In genomic region chr5:84861306-84861705, GRCh38 we compare ENCODE assay signal across 25 cellular contexts.
DNase-seq lines count a peak whose midpoint lies in the region; ATAC-seq and TF ChIP-seq lines count a peak whose summit lies in the region.
"Had no signal": no experiment of that assay in that cellular context is flagged by ENCODE, and none has a peak within 500 bp of the region (broad histone marks: within the 10 kb centered on the region; RNA-seq: fewer than 3 reads in every experiment).

No MANE protein-coding gene starts in this region.

- no peak overlapping the region for H2AK9ac ChIP-seq in IMR-90 (replicated peaks; ENCODE audit: low read depth, low read length, poor library complexity)

- no peaks in the 10 kb centered on the region for H3K36me3 Mint-ChIP-seq in naive thymus-derived CD8-positive, alpha-beta T cell
- H3K36me3 Mint-ChIP-seq: CD4-positive, alpha-beta memory T cell had no signal

- H3K9me3 ChIP-seq in IMR-90 (ENCODE audit: control insufficient read depth, insufficient read depth, low read length) = no peaks in the 10 kb centered on the region
- H3K9me3 ChIP-seq: A549, Caco-2, MG63, SJSA1 had no signal

- no peak overlapping the region for H4K8ac ChIP-seq in IMR-90 (ENCODE audit: low read depth in 2 of 2, low read length in 2 of 2)

- CTCF ChIA-PET in IMR-90 (lab: Yijun Ruan, JAX) = no interaction called here

- no peaks in the 10 kb centered on the region for H3K9me1 ChIP-seq in IMR-90 (ENCODE audit: insufficient read depth, low read length)

- no peaks in the 10 kb centered on the region for H3K36me3 ChIP-seq in IMR-90 (ENCODE audit: control insufficient read depth, insufficient read depth, low read length)
- H3K36me3 ChIP-seq: MG63, SJSA1 had no signal

- intact Hi-C loops in IMR-90 (cut with micrococcal nuclease) = no loop called here

- no peak overlapping the region for H2BK20ac ChIP-seq in IMR-90 (ENCODE audit: low read depth, low read length)

- no peak overlapping the region for H2AFZ ChIP-seq in IMR-90 (replicated peaks; ENCODE audit: low read length, poor library complexity)

- no peak overlapping the region for H3K23ac ChIP-seq in IMR-90 (ENCODE audit: low read depth, low read length)

- H3K4me2 ChIP-seq in IMR-90 (ENCODE audit: low read depth, low read length) = no peak overlapping the region
- H3K4me2 ChIP-seq: A549 had no signal

- no peak overlapping the region for H3K9ac ChIP-seq in IMR-90 (ENCODE audit: low read depth, low read length)

- TF ChIP-seq RAD21 in IMR-90 (IDR thresholded peaks at IDR 0.05; ENCODE audit: low read length) = no peak

- no peak overlapping the region for H4K5ac ChIP-seq in IMR-90 (ENCODE audit: low read depth, low read length)

- DNase-seq in IMR-90 (peak; percentile 7), amniotic epithelial cell (ENCODE audit: low read depth) (peak; percentile 53), choroid plexus epithelial cell (ENCODE audit: low read depth) (peak; percentile 8), NCI-H524 treated with DMSO at 0.1 percent for 48 hours (lab: John Stamatoyannopoulos, UW) (no peak), AML-193 (lab: John Stamatoyannopoulos, UW) (no peak)
- DNase-seq in naive thymus-derived CD8-positive, alpha-beta T cell = no peak
- DNase-seq: C1 segment of cervical spinal cord; Caco-2; CD4-positive, alpha-beta memory T cell; EL; GDM1; GOT3; HCEC 1CT; Kasumi-1; MG63; NCI-H1105 treated with DMSO at 0.1 percent for 48 hours; NCI-H146; NCI-H1930; NCI-H69; Right ventricle myocardium superior; RPMI8226 had no signal

- no peak overlapping the region for H3K4me3 Mint-ChIP-seq in naive thymus-derived CD8-positive, alpha-beta T cell
- H3K4me3 Mint-ChIP-seq: CD4-positive, alpha-beta memory T cell had no signal

- no peaks in the 10 kb centered on the region for H4K20me1 ChIP-seq in IMR-90 (ENCODE audit: insufficient read depth, low read length)

- H2BK120ac ChIP-seq in IMR-90 (ENCODE audit: low read depth, low read length) = no peak overlapping the region

- H3K9me3 Mint-ChIP-seq in naive thymus-derived CD8-positive, alpha-beta T cell = peaks cover 0 to 22% (median 10%) of the 10 kb centered on the region in 9 donors

- H3K4ac ChIP-seq in IMR-90 (ENCODE audit: low read depth, low read length) = no peak overlapping the region

- no peak overlapping the region for H3K56ac ChIP-seq in IMR-90 (ENCODE audit: extremely low read depth, insufficient read depth, low read length)

- H3K18ac ChIP-seq in IMR-90 (ENCODE audit: low read depth, low read length) = no peak overlapping the region

- no peak for TF ChIP-seq CTCF in IMR-90 (conservative IDR thresholded peaks at IDR 0.05; ENCODE audit: low read depth, low read length)
- no peak for TF ChIP-seq CTCF in choroid plexus epithelial cell (conservative IDR thresholded peaks at IDR 0.05; ENCODE audit: low read depth, low read length)

- no peak overlapping the region for H3K27ac ChIP-seq in IMR-90 (ENCODE audit: insufficient read depth, low read length)
- H3K27ac ChIP-seq: A549, SJSA1 had no signal

- H3K14ac ChIP-seq in IMR-90 (replicated peaks; ENCODE audit: low read depth, low read length) = no peak overlapping the region

- no peaks in the 10 kb centered on the region for H3K4me1 Mint-ChIP-seq in naive thymus-derived CD8-positive, alpha-beta T cell
- H3K4me1 Mint-ChIP-seq: CD4-positive, alpha-beta memory T cell had no signal

- BruUV-seq in IMR-90 (replicated peaks; lab: Mats Ljungman, UMichigan) = no TSS peak

- no peak overlapping the region for H2AK5ac ChIP-seq in IMR-90 (ENCODE audit: low read depth, low read length)

- H3K27ac Mint-ChIP-seq in naive thymus-derived CD8-positive, alpha-beta T cell = no peak overlapping the region
- H3K27ac Mint-ChIP-seq: CD4-positive, alpha-beta memory T cell had no signal

- no peak overlapping the region for H4K91ac ChIP-seq in IMR-90 (ENCODE audit: insufficient read depth, low read depth, low read length)

- ATAC-seq in IMR-90 (ENCODE audit: low read depth) (no peak; the same call in 1 of the 2 replicates), GM18907 (IDR thresholded peaks at IDR 0.05; ENCODE audit: unreplicated experiment) (no peak)
- ATAC-seq in naive thymus-derived CD8-positive, alpha-beta T cell = no peak
- ATAC-seq: A549, GM12878 had no signal

- no peak overlapping the region for H2BK5ac ChIP-seq in IMR-90 (ENCODE audit: low read depth, low read length, poor library complexity, severe bottlenecking)

- no peak overlapping the region for H3K4me3 ChIP-seq in IMR-90 (ENCODE audit: insufficient read depth, low read depth, low read length)
- no peak overlapping the region for H3K4me3 ChIP-seq in choroid plexus epithelial cell (ENCODE audit: low read depth, low read length)
- H3K4me3 ChIP-seq: A549, GM12878, MG63, SJSA1 had no signal

- no peaks in the 10 kb centered on the region for H3K79me1 ChIP-seq in IMR-90 (ENCODE audit: low read depth in 1 of 2, low read length in 2 of 2)

- TF ChIP-seq POLR2A in IMR-90 (IDR thresholded peaks at IDR 0.05; ENCODE audit: low read depth, low read length) = no peak

- dilution Hi-C loops in IMR-90 (cut with HindIII; ENCODE audit: low sequenced_read_pairs, unreplicated experiment) = no loop called here

- H3K4me1 ChIP-seq in IMR-90 (ENCODE audit: control insufficient read depth, insufficient read depth, low read length) = no peaks in the 10 kb centered on the region
- H3K4me1 ChIP-seq: A549, SJSA1 had no signal

- no peaks in the 10 kb centered on the region for H3K27me3 Mint-ChIP-seq in naive thymus-derived CD8-positive, alpha-beta T cell
- H3K27me3 Mint-ChIP-seq: CD4-positive, alpha-beta memory T cell had no signal

- WGBS in IMR-90 (ENCODE audit: extremely low coverage in 2 of 2, insufficient read length in 1 of 2), 2 experiments = no CpG with 5 or more reads among the region's 2 CpGs

- POLR2A ChIA-PET in IMR-90 (lab: Charles Lee; ENCODE audit: unreplicated experiment) = no interaction called here
- POLR2A ChIA-PET in naive thymus-derived CD8-positive, alpha-beta T cell (lab: Charles Lee) = no interaction called here

- no peaks in the 10 kb centered on the region for H3K27me3 ChIP-seq in IMR-90 (ENCODE audit: control insufficient read depth, insufficient read depth, low read length)
- H3K27me3 ChIP-seq: MG63, SJSA1 had no signal

- in situ Hi-C loops in IMR-90 (cut with MboI; ENCODE audit: low sequenced_read_pairs) = no loop called here

- no peak overlapping the region for H2BK15ac ChIP-seq in IMR-90 (ENCODE audit: low read depth, low read length)

TF ChIP-seq in IMR-90, 13 proteins besides CTCF, POLR2A, EP300 and RAD21:
- no peak for TF ChIP-seq NFE2L2 (IDR thresholded peaks at IDR 0.05; ENCODE audit: low read depth, low read length)
- TF ChIP-seq RCOR1 (IDR thresholded peaks at IDR 0.05; ENCODE audit: insufficient replicate concordance, low read length) = no peak
- no peak for TF ChIP-seq MAZ (IDR thresholded peaks at IDR 0.05; ENCODE audit: borderline replicate concordance, low read depth, low read length)
- no peak for TF ChIP-seq MAFK (IDR thresholded peaks at IDR 0.05; ENCODE audit: low read depth, low read length)
- TF ChIP-seq CHD1 (IDR thresholded peaks at IDR 0.05; ENCODE audit: low read depth, low read length) = no peak
- TF ChIP-seq BHLHE40 (IDR thresholded peaks at IDR 0.05; ENCODE audit: low read depth, low read length) = no peak
- no peak for TF ChIP-seq USF2 (IDR thresholded peaks at IDR 0.05; ENCODE audit: low read depth, low read length)
- TF ChIP-seq CEBPB (IDR thresholded peaks at IDR 0.05; ENCODE audit: low read depth, low read length) = no peak
- TF ChIP-seq ELK1 (IDR thresholded peaks at IDR 0.05; ENCODE audit: borderline replicate concordance, low read depth, low read length) = no peak
- TF ChIP-seq MXI1 (IDR thresholded peaks at IDR 0.05; ENCODE audit: borderline replicate concordance, low read depth, low read length) = no peak
- no peak for TF ChIP-seq FOS (IDR thresholded peaks at IDR 0.05; ENCODE audit: low read depth, low read length)
- no peak for TF ChIP-seq SMC3 (IDR thresholded peaks at IDR 0.05; ENCODE audit: low read depth, low read length)
- no peak for TF ChIP-seq RFX5 (IDR thresholded peaks at IDR 0.05; ENCODE audit: low read depth, low read length)

Comparison
In these comparisons a context has a peak if more than half of its experiments do, and no peak if none do; other contexts are left out.
1. DNase-seq: peak in IMR-90 (single experiment), amniotic epithelial cell (single experiment) and choroid plexus epithelial cell (single experiment); none in NCI-H524 treated with DMSO at 0.1 percent for 48 hours (single experiment), AML-193 (0 of 2) and naive thymus-derived CD8-positive, alpha-beta T cell (0 of 10).